2 cellular contexts compared by ENCODE assay signal in the genomic region with DNA sequence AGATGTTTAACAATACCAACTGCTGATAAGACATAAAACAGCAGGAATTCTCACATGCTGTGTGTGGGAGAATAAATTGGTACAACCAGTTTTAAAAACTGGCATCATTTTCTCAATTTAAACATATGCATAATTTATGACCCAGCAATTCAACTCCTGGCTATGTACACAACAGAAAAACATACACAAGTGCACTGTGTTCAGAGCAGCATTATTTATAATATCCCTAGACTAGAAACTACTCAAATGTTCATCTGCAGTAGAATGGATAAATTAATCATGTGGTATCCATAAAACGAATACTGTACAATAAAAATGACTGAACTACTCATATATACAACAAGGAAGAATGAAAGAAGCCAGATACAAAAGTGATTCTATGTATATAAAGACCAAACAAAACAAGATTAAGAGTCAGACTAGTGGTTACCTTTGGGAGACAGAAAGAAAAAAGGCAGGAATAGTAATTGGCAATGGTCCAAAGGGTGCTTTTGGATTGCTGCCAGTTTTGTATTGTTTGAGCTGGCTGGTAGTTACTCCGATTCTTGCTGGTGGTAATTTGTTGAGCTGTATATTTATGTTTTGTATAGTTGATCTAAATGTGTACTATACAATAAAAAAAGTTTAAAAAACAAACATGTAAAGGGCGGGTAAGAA.
TF ChIP-seq lines count a peak whose summit lies in the region.

No MANE protein-coding gene starts in this region.

TF ChIP-seq in SK-N-SH, 30 proteins besides CTCF, POLR2A, EP300 and RAD21 (continued from another document):
- TF ChIP-seq, protein P1, sequence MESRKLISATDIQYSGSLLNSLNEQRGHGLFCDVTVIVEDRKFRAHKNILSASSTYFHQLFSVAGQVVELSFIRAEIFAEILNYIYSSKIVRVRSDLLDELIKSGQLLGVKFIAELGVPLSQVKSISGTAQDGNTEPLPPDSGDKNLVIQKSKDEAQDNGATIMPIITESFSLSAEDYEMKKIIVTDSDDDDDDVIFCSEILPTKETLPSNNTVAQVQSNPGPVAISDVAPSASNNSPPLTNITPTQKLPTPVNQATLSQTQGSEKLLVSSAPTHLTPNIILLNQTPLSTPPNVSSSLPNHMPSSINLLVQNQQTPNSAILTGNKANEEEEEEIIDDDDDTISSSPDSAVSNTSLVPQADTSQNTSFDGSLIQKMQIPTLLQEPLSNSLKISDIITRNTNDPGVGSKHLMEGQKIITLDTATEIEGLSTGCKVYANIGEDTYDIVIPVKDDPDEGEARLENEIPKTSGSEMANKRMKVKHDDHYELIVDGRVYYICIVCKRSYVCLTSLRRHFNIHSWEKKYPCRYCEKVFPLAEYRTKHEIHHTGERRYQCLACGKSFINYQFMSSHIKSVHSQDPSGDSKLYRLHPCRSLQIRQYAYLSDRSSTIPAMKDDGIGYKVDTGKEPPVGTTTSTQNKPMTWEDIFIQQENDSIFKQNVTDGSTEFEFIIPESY (IDR thresholded peaks at IDR 0.05; ENCODE audit: borderline replicate concordance, low read depth): no peak
- TF ChIP-seq SMC3 (IDR thresholded peaks at IDR 0.05; ENCODE audit: low read depth, low read length) (no peak), RFX5 (IDR thresholded peaks at IDR 0.05; ENCODE audit: low read length) (no peak)
TF ChIP-seq in SK-N-SH: peak in this region for 1.

TF ChIP-seq in SK-N-SH treated with all-trans-retinoic acid at 6 μM for 48 hours, 23 proteins besides CTCF, POLR2A, EP300 and RAD21 (continued from another document):
- TF ChIP-seq, protein P2, sequence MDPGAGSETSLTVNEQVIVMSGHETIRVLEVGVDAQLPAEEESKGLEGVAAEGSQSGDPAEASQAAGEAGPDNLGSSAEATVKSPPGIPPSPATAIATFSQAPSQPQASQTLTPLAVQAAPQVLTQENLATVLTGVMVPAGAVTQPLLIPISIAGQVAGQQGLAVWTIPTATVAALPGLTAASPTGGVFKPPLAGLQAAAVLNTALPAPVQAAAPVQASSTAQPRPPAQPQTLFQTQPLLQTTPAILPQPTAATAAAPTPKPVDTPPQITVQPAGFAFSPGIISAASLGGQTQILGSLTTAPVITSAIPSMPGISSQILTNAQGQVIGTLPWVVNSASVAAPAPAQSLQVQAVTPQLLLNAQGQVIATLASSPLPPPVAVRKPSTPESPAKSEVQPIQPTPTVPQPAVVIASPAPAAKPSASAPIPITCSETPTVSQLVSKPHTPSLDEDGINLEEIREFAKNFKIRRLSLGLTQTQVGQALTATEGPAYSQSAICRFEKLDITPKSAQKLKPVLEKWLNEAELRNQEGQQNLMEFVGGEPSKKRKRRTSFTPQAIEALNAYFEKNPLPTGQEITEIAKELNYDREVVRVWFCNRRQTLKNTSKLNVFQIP (CRISPR knock-in tag; IDR thresholded peaks at IDR 0.05; ENCODE audit: borderline replicate concordance, low read depth): no peak
- TF ChIP-seq ZFP3 (CRISPR knock-in tag; IDR thresholded peaks at IDR 0.05): no peak
